In the genomic region with DNA sequence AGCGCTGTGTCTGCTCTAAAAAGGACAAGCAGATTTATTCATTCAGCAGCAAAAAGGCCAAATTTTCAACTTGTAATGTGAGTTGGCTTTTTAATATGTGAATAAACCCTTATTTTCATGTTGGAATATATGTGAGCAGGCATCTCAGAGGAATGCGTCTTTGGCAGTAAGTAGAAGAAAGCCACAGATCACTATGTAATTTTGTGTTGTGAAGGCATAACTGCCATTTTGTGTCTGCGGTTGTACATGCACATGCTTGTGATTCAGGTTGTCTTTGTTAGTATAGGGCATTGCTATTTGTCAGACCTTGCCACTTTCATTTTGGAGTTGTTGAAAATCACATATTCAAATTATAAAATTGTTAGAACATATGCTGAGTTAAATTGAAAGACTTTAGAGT, we compare ENCODE assay signal across 29 cellular contexts.
DNase-seq lines count a peak whose midpoint lies in the region; ATAC-seq and TF ChIP-seq lines count a peak whose summit lies in the region.
"Had no signal": no experiment of that assay in that cellular context is flagged by ENCODE, and none has a peak within 500 bp of the region (broad histone marks: within the 10 kb centered on the region; RNA-seq: fewer than 3 reads in every experiment).

No MANE protein-coding gene starts in this region.

- TF ChIP-seq POLR2A in body of pancreas (IDR thresholded peaks at IDR 0.05) = no peak

- H3K27me3 Mint-ChIP-seq in stimulated activated naive CD8-positive, alpha-beta T cell treated with anti-CD3 and anti-CD28 coated beads, Interleukin-15, amount 100 ng/mL, for 72 hours = no peaks in the 10 kb centered on the region
- H3K27me3 Mint-ChIP-seq: activated CD4-positive, alpha-beta T cell treated with anti-CD3 and anti-CD28 coated beads for 36 hours; activated T-cell treated with anti-CD3 and anti-CD28 coated beads, Interleukin-2, amount 50 U/mL, for 24 hours; B cell; CD8-positive, alpha-beta memory T cell had no signal

- no peaks in the 10 kb centered on the region for H3K9me3 Mint-ChIP-seq in stimulated activated naive CD8-positive, alpha-beta T cell treated with anti-CD3 and anti-CD28 coated beads, Interleukin-15, amount 100 ng/mL, for 72 hours
- H3K9me3 Mint-ChIP-seq: activated T-cell treated with anti-CD3 and anti-CD28 coated beads, Interleukin-2, amount 50 U/mL, for 24 hours; CD8-positive, alpha-beta memory T cell; T-helper 1 cell treated with Interleukin-12 subunit alpha and Interleukin-12 subunit beta and Interleukin-4 antibody, amounts not matched to agents 30 μg/mL and 1 μg/mL, for 36 hours had no signal

- H3K4me3 ChIP-seq in astrocyte of the spinal cord (ENCODE audit: low read depth, low read length) (no peak overlapping the region), fibroblast of the aortic adventitia (ENCODE audit: low read depth, low read length) (no peak overlapping the region), thoracic aorta (no peak overlapping the region), body of pancreas (no peak overlapping the region)
- H3K4me3 ChIP-seq: lung, psoas muscle, SJCRH30 had no signal

- peaks cover 18 to 66% of the 10 kb centered on the region in 2 donors for H3K4me1 ChIP-seq in thoracic aorta (ENCODE audit: control insufficient read depth in 1 of 2, low read depth in 2 of 2)
- H3K4me1 ChIP-seq in body of pancreas = peaks cover 8% of the 10 kb centered on the region
- H3K4me1 ChIP-seq: psoas muscle had no signal

- 97 to 99% methylated on average over 3 of the region's 3 CpGs for WGBS in body of pancreas, 2 donors

- no peak overlapping the region for H3K27ac Mint-ChIP-seq in stimulated activated naive CD8-positive, alpha-beta T cell treated with anti-CD3 and anti-CD28 coated beads, Interleukin-15, amount 100 ng/mL, for 72 hours
- H3K27ac Mint-ChIP-seq: activated CD4-positive, alpha-beta T cell treated with anti-CD3 and anti-CD28 coated beads for 36 hours; activated T-cell treated with anti-CD3 and anti-CD28 coated beads, Interleukin-2, amount 50 U/mL, for 24 hours; B cell; T-helper 1 cell treated with Interleukin-12 subunit alpha and Interleukin-12 subunit beta and Interleukin-4 antibody, amounts not matched to agents 30 μg/mL and 1 μg/mL, for 36 hours had no signal

- DNase-seq in DMS 273 (lab: John Stamatoyannopoulos, UW; ENCODE audit: unreplicated experiment) (peak; percentile 24), DMS 273 treated with DMSO at 0.1 percent for 48 hours (lab: John Stamatoyannopoulos, UW) (no peak), astrocyte of the spinal cord (ENCODE audit: low read depth, low spot score) (peak; percentile 80), fibroblast of the aortic adventitia (ENCODE audit: low read depth) (peak; percentile 58), thoracic aorta (ENCODE audit: low spot score) (no peak), Ammon's horn (ENCODE audit: low spot score) (no peak), body of pancreas (no peak)
- DNase-seq in stimulated activated naive CD8-positive, alpha-beta T cell treated with anti-CD3 and anti-CD28 coated beads, Interleukin-15, amount 100 ng/mL, for 72 hours = no peak
- DNase-seq: activated CD4-positive, alpha-beta T cell treated with anti-CD3 and anti-CD28 coated beads for 36 hours; activated naive CD4-positive, alpha-beta T cell treated with Interleukin-2 at 50 U/mL for 16 hours; activated T-cell treated with anti-CD3 and anti-CD28 coated beads, Interleukin-2, amount 50 U/mL, for 24 hours; amygdala; CD8-positive, alpha-beta memory T cell; DMS53; effector memory CD4-positive, alpha-beta T cell; GF-D8; GOT3; kidney; MV-4-11; NK-92 treated with Interleukin-12 subunit alpha and Interleukin-12 subunit beta, amount 100 ng/mL, for 24 hours; psoas muscle; SJCRH30; stimulated activated CD4-positive, alpha-beta T cell treated with anti-CD3 and anti-CD28 coated beads, Interleukin-1b, Interleukin-23, amount 100 ng/mL, for 48 hours had no signal

- H3K4me3 Mint-ChIP-seq in stimulated activated naive CD8-positive, alpha-beta T cell treated with anti-CD3 and anti-CD28 coated beads, Interleukin-15, amount 100 ng/mL, for 72 hours = no peak overlapping the region
- H3K4me3 Mint-ChIP-seq: activated CD4-positive, alpha-beta T cell treated with anti-CD3 and anti-CD28 coated beads for 36 hours; activated T-cell treated with anti-CD3 and anti-CD28 coated beads, Interleukin-2, amount 50 U/mL, for 24 hours; B cell; CD8-positive, alpha-beta memory T cell; T-helper 1 cell treated with Interleukin-12 subunit alpha and Interleukin-12 subunit beta and Interleukin-4 antibody, amounts not matched to agents 30 μg/mL and 1 μg/mL, for 36 hours had no signal

- H3K27ac ChIP-seq in thoracic aorta = peak overlapping the region; percentile 27 to 59
- H3K27ac ChIP-seq in body of pancreas = no peak overlapping the region
- H3K27ac ChIP-seq: 22Rv1, KMS-11, psoas muscle, SJCRH30 had no signal

- H3K4me1 Mint-ChIP-seq in stimulated activated naive CD8-positive, alpha-beta T cell treated with anti-CD3 and anti-CD28 coated beads, Interleukin-15, amount 100 ng/mL, for 72 hours = peaks cover 16% of the 10 kb centered on the region

- TF ChIP-seq CTCF in astrocyte of the spinal cord (IDR thresholded peaks at IDR 0.05; ENCODE audit: low read depth, low read length) = no peak
- TF ChIP-seq CTCF in fibroblast of the aortic adventitia (IDR thresholded peaks at IDR 0.05; ENCODE audit: insufficient read depth, low read length) = no peak
- TF ChIP-seq CTCF in thoracic aorta (IDR thresholded peaks at IDR 0.05) = no peak
- TF ChIP-seq CTCF in body of pancreas (IDR thresholded peaks at IDR 0.05) = no peak

- in situ Hi-C loops in astrocyte of the spinal cord (cut with HindIII; ENCODE audit: low sequenced_read_pairs) = no loop called here

- H3K9me3 ChIP-seq in thoracic aorta (no peaks in the 10 kb centered on the region), body of pancreas (no peaks in the 10 kb centered on the region)
- H3K9me3 ChIP-seq: neutrophil, psoas muscle, SJCRH30 had no signal

- no peak for ATAC-seq in thoracic aorta (ENCODE audit: insufficient number of reproducible peaks, low FRiP score, low read depth)
- ATAC-seq in body of pancreas = no peak
- ATAC-seq in stimulated activated naive CD8-positive, alpha-beta T cell treated with anti-CD3 and anti-CD28 coated beads, Interleukin-15, amount 100 ng/mL, for 72 hours = no peak
- ATAC-seq: activated CD4-positive, alpha-beta T cell treated with anti-CD3 and anti-CD28 coated beads for 36 hours; psoas muscle had no signal

- intact Hi-C loops in body of pancreas (cut with DNase I) = no loop called here

- H3K36me3 ChIP-seq in thoracic aorta (no peaks in the 10 kb centered on the region), body of pancreas (replicated peaks in 1 of 2; ENCODE audit: insufficient read depth in 1 of 2, low read depth in 2 of 2) (no peaks in the 10 kb centered on the region)

- H3K27me3 ChIP-seq in thoracic aorta (replicated peaks; ENCODE audit: insufficient read depth) (no peaks in the 10 kb centered on the region), body of pancreas (no peaks in the 10 kb centered on the region)
- H3K27me3 ChIP-seq: neutrophil, SJCRH30 had no signal

Comparison
In these comparisons a context has a peak if more than half of its experiments do, and no peak if none do; other contexts are left out.
1. DNase-seq: peak in DMS 273 (single experiment), astrocyte of the spinal cord (single experiment) and fibroblast of the aortic adventitia (single experiment); none in DMS 273 treated with DMSO at 0.1 percent for 48 hours (single experiment), thoracic aorta (single experiment), Ammon's horn (single experiment), body of pancreas (0 of 4) and stimulated activated naive CD8-positive, alpha-beta T cell treated with anti-CD3 and anti-CD28 coated beads, Interleukin-15, amount 100 ng/mL, for 72 hours (0 of 2).
2. H3K27ac ChIP-seq: peak in thoracic aorta (2 of 2); none in body of pancreas (0 of 4).